In the genomic region with DNA sequence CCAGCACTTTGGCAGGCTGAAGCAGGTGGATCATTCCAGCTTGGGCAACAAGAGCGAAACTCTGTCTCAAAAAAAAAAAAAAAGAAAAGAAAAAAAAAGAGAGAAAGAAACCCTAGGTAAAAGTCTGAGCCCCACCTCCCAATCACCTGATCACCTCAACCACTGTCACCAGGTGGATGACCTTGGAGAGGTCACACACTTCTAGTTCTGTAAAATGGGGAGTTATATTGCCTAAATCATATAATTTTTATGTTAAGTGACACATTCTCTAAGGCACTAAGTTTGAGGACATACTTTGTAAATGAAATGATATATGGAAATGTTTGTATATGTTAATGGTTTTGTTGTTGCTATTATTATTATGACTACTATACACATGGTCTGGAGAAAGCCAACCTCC, we compare ENCODE assay signal across 1 cellular context.
TF ChIP-seq lines count a peak whose summit lies in the region.

No MANE protein-coding gene starts in this region.

TF ChIP-seq in GM23338, 12 proteins besides CTCF, POLR2A, EP300 and RAD21:
- TF ChIP-seq CREB1 (CRISPR knock-in tag; IDR thresholded peaks at IDR 0.05; ENCODE audit: low read depth) (no peak), EZH2phosphoT487 (IDR thresholded peaks at IDR 0.05; ENCODE audit: unreplicated experiment) (no peak), JUNB (IDR thresholded peaks at IDR 0.05; ENCODE audit: unreplicated experiment) (no peak), REST (IDR thresholded peaks at IDR 0.05; ENCODE audit: unreplicated experiment) (no peak), ZNF114 (CRISPR knock-in tag; IDR thresholded peaks at IDR 0.05) (no peak), ZNF462 (CRISPR knock-in tag; IDR thresholded peaks at IDR 0.05) (no peak), STAT1 (IDR thresholded peaks at IDR 0.05; ENCODE audit: unreplicated experiment) (no peak), POLR2AphosphoS5 (IDR thresholded peaks at IDR 0.05; ENCODE audit: low read depth) (no peak), ZNF331 (CRISPR knock-in tag; IDR thresholded peaks at IDR 0.05; ENCODE audit: low read depth) (no peak), NANOG (IDR thresholded peaks at IDR 0.05; ENCODE audit: borderline replicate concordance) (no peak), EZH2 (IDR thresholded peaks at IDR 0.05; ENCODE audit: low read depth, unreplicated experiment) (no peak)
